In genomic region chr9:133460405-133461175, GRCh38 we compare ENCODE assay signal across 8 cellular contexts. TPM values are rescaled to one million over a fixed set of nuclear protein-coding genes. Genes with fewer than 3 reads are reported as not detected.
DNase-seq lines count a peak whose midpoint lies in the region; ATAC-seq, FAIRE-seq and TF ChIP-seq lines count a peak whose summit lies in the region.

No MANE protein-coding gene starts in this region.

- peaks cover 0 to 4% (median 0%) of the 10 kb centered on the region in 3 donors for H3K36me3 Mint-ChIP-seq in CD8-positive, alpha-beta memory T cell
- H3K36me3 Mint-ChIP-seq in chondrocyte (ENCODE audit: low read depth): peaks cover 3% of the 10 kb centered on the region

- in situ Hi-C loops in HepG2 (cut with HindIII; ENCODE audit: extremely low pct_ligation_motif_present, low pct_unique_long_range_greater_than_20kb): no loop called here

- H3K9me3 Mint-ChIP-seq in CD8-positive, alpha-beta memory T cell: no peaks in the 10 kb centered on the region
- no peaks in the 10 kb centered on the region for H3K9me3 Mint-ChIP-seq in chondrocyte (ENCODE audit: low read depth)

- H3K27me3 Mint-ChIP-seq in CD8-positive, alpha-beta memory T cell: peaks cover 0 to 2% of the 10 kb centered on the region in 2 donors
- H3K27me3 Mint-ChIP-seq in chondrocyte (ENCODE audit: low read depth): no peaks in the 10 kb centered on the region

- BruUV-seq in HepG2 (replicated peaks; lab: Mats Ljungman, UMichigan): TSS peak; percentile 70

- no peaks in the 10 kb centered on the region for H3K9me3 ChIP-seq in CD8-positive, alpha-beta memory T cell (ENCODE audit: low read length)
- H3K9me3 ChIP-seq in OCI-LY1 (ENCODE audit: low read length): no peaks in the 10 kb centered on the region
- no peaks in the 10 kb centered on the region for H3K9me3 ChIP-seq in HepG2 (ENCODE audit: low read length)
- no peaks in the 10 kb centered on the region for H3K9me3 ChIP-seq in subcutaneous abdominal adipose tissue (ENCODE audit: control insufficient read depth in 5 of 5, low read length in 5 of 5)

- H3K4me1 Mint-ChIP-seq in CD8-positive, alpha-beta memory T cell: peaks cover 0 to 26% (median 5%) of the 10 kb centered on the region in 3 donors
- H3K4me1 Mint-ChIP-seq in chondrocyte (ENCODE audit: low read depth): peaks cover 15% of the 10 kb centered on the region

- intact Hi-C loops in HepG2 (cut with micrococcal nuclease; ENCODE audit: unreplicated experiment): loop anchor here (1.0 kb wide), 1 partner anchor 19 kb away; the partner anchor contains the start of gene SLC2A6

- no peaks in the 10 kb centered on the region for H4K20me1 ChIP-seq in OCI-LY1 (ENCODE audit: insufficient read depth, low read length)
- H4K20me1 ChIP-seq in HepG2 (ENCODE audit: insufficient read depth, low read length): no peaks in the 10 kb centered on the region; the same call in 1 of the 2 replicates

- H3K4me3 ChIP-seq in CD8-positive, alpha-beta memory T cell (ENCODE audit: low read length): no peak overlapping the region
- H3K4me3 ChIP-seq in OCI-LY1 (ENCODE audit: low read depth, low read length, poor library complexity, severe bottlenecking) (peak overlapping the region; percentile 65), HepG2 (replicated peaks in 1 of 3; ENCODE audit: insufficient read depth in 1 of 3, low read depth in 2 of 3, low read length in 3 of 3) (peak overlapping the region; percentile 89 to 94 (median 89)), subcutaneous abdominal adipose tissue (ENCODE audit: low read depth in 1 of 5, low read length in 5 of 5) (peak overlapping the region in 4 of 5 donors; percentile 33 to 76 (median 62))

- ATAC-seq in GM19043 (IDR thresholded peaks at IDR 0.05; ENCODE audit: low read depth, unreplicated experiment): peak; percentile 13
- peak; percentile 22 for ATAC-seq in HG03175 (IDR thresholded peaks at IDR 0.05; ENCODE audit: unreplicated experiment)
- peak; percentile 75 for ATAC-seq in HepG2

- peak in 2 of 5 donors; percentile 40 to 80 for DNase-seq in CD8-positive, alpha-beta memory T cell
- DNase-seq in chondrocyte (ENCODE audit: low spot score): no peak
- peak; percentile 97 for DNase-seq in HepG2 (ENCODE audit: low spot score)
- DNase-seq in occipital lobe (lab: John Stamatoyannopoulos, UW): no peak

- H3K9ac ChIP-seq in OCI-LY1 (ENCODE audit: low read length) (peak overlapping the region; percentile 65; the same call in 1 of the 2 replicates), HepG2 (ENCODE audit: insufficient read depth, low read depth, low read length) (peak overlapping the region; percentile 98), subcutaneous abdominal adipose tissue (ENCODE audit: low read length in 5 of 5) (peak overlapping the region in 4 of 5 donors; percentile 28 to 68 (median 58))

- no peaks in the 10 kb centered on the region for H3K9me2 ChIP-seq in OCI-LY1 (ENCODE audit: low read depth, low read length)

- H3K4me2 ChIP-seq in OCI-LY1 (ENCODE audit: low read length): peak overlapping the region; percentile 66
- H3K4me2 ChIP-seq in HepG2 (ENCODE audit: low read depth, low read length): peak overlapping the region; percentile 99

- peak; percentile 37 for TF ChIP-seq RAD21 in HepG2 (CRISPR knock-in tag; IDR thresholded peaks at IDR 0.05)

- peaks cover 13% of the 10 kb centered on the region for H3K4me1 ChIP-seq in CD8-positive, alpha-beta memory T cell (ENCODE audit: insufficient read depth, low read length)
- H3K4me1 ChIP-seq in OCI-LY1 (ENCODE audit: insufficient read depth, low read length, severe bottlenecking): peaks cover 13% of the 10 kb centered on the region
- peaks cover 52% of the 10 kb centered on the region for H3K4me1 ChIP-seq in HepG2 (ENCODE audit: insufficient read depth, low read length)
- peaks cover 0 to 15% (median 12%) of the 10 kb centered on the region in 5 donors for H3K4me1 ChIP-seq in subcutaneous abdominal adipose tissue (ENCODE audit: control insufficient read depth in 5 of 5, insufficient read depth in 5 of 5, low read length in 5 of 5)

- H3F3A ChIP-seq in OCI-LY1 (ENCODE audit: insufficient read depth, low read length): no peaks in the 10 kb centered on the region

- peak overlapping the region; percentile 42 to 96 (median 94) for H3K27ac Mint-ChIP-seq in CD8-positive, alpha-beta memory T cell
- H3K27ac Mint-ChIP-seq in chondrocyte (ENCODE audit: unreplicated experiment): peak overlapping the region; percentile 69

- H3K27me3 ChIP-seq in CD8-positive, alpha-beta memory T cell (ENCODE audit: insufficient read depth, low read length, poor library complexity, severe bottlenecking): no peaks in the 10 kb centered on the region
- H3K27me3 ChIP-seq in OCI-LY1 (ENCODE audit: insufficient read depth, low read length) (no peaks in the 10 kb centered on the region; the same call in 1 of the 2 replicates), HepG2 (ENCODE audit: control insufficient read depth in 1 of 2, insufficient read depth in 2 of 2, low read length in 2 of 2) (no peaks in the 10 kb centered on the region; a peak in 1 of 5 replicates), subcutaneous abdominal adipose tissue (ENCODE audit: control insufficient read depth in 5 of 5, insufficient read depth in 4 of 5, low read length in 5 of 5) (peaks cover 0 to 3% (median 0%) of the 10 kb centered on the region in 5 donors)

- peak overlapping the region; percentile 79 for H3K27ac ChIP-seq in CD8-positive, alpha-beta memory T cell (ENCODE audit: low read depth, low read length)
- H3K27ac ChIP-seq in OCI-LY1 (ENCODE audit: low read depth, low read length, poor library complexity, severe bottlenecking) (no peak overlapping the region), HepG2 (ENCODE audit: extremely low read length, insufficient read depth, low read length) (peak overlapping the region; percentile 99), subcutaneous abdominal adipose tissue (ENCODE audit: low read depth, low read length) (peak overlapping the region; percentile 41)

- TF ChIP-seq CTCF in OCI-LY1 (IDR thresholded peaks at IDR 0.05; ENCODE audit: low read length): no peak
- no peak for TF ChIP-seq CTCF in chondrocyte (IDR thresholded peaks at IDR 0.05)
- TF ChIP-seq CTCF in HepG2 (CRISPR knock-in tag; IDR thresholded peaks at IDR 0.05): peak; percentile 10; the same call in 1 of the 2 replicates

- peak in 1 of 2 experiments; percentile 77; a peak in 2 of 4 replicates for TF ChIP-seq POLR2A in HepG2 (IDR thresholded peaks at IDR 0.05; ENCODE audit: insufficient read depth in 1 of 2, low read depth in 2 of 2, low read length in 2 of 2)

- no peak overlapping the region for H2AFZ ChIP-seq in OCI-LY1 (ENCODE audit: low read length)
- no peak overlapping the region for H2AFZ ChIP-seq in HepG2 (ENCODE audit: low read length)

- peak; percentile 86 for FAIRE-seq in HepG2 (lab: Jason Lieb, UNC)

- POLR2A ChIA-PET in CD8-positive, alpha-beta memory T cell (lab: Charles Lee): interaction anchor here (1.3 to 1.7 kb wide), 3 partner anchors 19 to 88 kb away, joined by 3 to 4 read pairs (median 4); partner anchors contain the start of gene REXO4
- POLR2A ChIA-PET in HepG2 (lab: Yijun Ruan, JAX): interaction anchor here (0.7 to 3.2 kb wide), 22 partner anchors 9 to 430 kb away, joined by 3 to 50 read pairs (median 5); partner anchors contain the start of genes ADAMTS13, GTF3C5, MED22 and REXO4

- CTCF ChIA-PET in CD8-positive, alpha-beta memory T cell (lab: Charles Lee): interaction anchor here (0.9 to 2.6 kb wide), 6 partner anchors 7 to 275 kb away, joined by 3 to 8 read pairs (median 5); partner anchors contain the start of genes REXO4 and SLC2A6
- CTCF ChIA-PET in HepG2 (lab: Yijun Ruan, JAX; ENCODE audit: low intra/inter-chr PET ratio, low total read pairs): interaction anchor here (1.7 kb wide), 1 partner anchor 26 kb away, joined by 4 read pairs; no protein-coding TSS in a partner anchor

- no peaks in the 10 kb centered on the region for H3K36me3 ChIP-seq in CD8-positive, alpha-beta memory T cell (ENCODE audit: insufficient read depth, low read length)
- H3K36me3 ChIP-seq in OCI-LY1 (ENCODE audit: insufficient read depth, low read length): no peaks in the 10 kb centered on the region
- peaks cover 5 to 9% of the 10 kb centered on the region in 2 experiments; a peak in 3 of 5 replicates for H3K36me3 ChIP-seq in HepG2 (replicated peaks in 1 of 2; ENCODE audit: control insufficient read depth in 1 of 2, insufficient read depth in 2 of 2, low read length in 2 of 2)
- peaks cover 0 to 5% (median 3%) of the 10 kb centered on the region in 5 donors for H3K36me3 ChIP-seq in subcutaneous abdominal adipose tissue (ENCODE audit: control insufficient read depth in 5 of 5, insufficient read depth in 5 of 5, low read length in 5 of 5)

- no peaks in the 10 kb centered on the region for H3K79me2 ChIP-seq in OCI-LY1 (ENCODE audit: insufficient read depth, low read length)
- H3K79me2 ChIP-seq in HepG2 (ENCODE audit: insufficient read depth, low read length): peaks cover 14% of the 10 kb centered on the region

- H3K4me3 Mint-ChIP-seq in CD8-positive, alpha-beta memory T cell: peak overlapping the region; percentile 64 to 84 (median 76)
- H3K4me3 Mint-ChIP-seq in chondrocyte (ENCODE audit: unreplicated experiment): peak overlapping the region; percentile 81

- TF ChIP-seq EP300 in HepG2 (IDR thresholded peaks at IDR 0.05; ENCODE audit: low read depth in 2 of 2, low read length in 2 of 2) (peak in 1 of 2 experiments; percentile 68; a peak in 2 of 4 replicates), HepG2 (CRISPR knock-in tag; IDR thresholded peaks at IDR 0.05; ENCODE audit: borderline replicate concordance) (peak; percentile 60; the same call in 1 of the 2 replicates)

- 0% methylated on average over 5 of the region's 30 CpGs for WGBS in HepG2 (ENCODE audit: low lambda C conversion rate)

RNA-seq across cellular contexts. Expression of gene CACFD1, which starts 0.8 kb away (rescaled TPM):
- total RNA-seq in CD8-positive, alpha-beta memory T cell: 1 to 10 TPM; 1.3 to 2.5 TPM
- polyA plus RNA-seq in CD8-positive, alpha-beta memory T cell: 2.6 TPM
- total RNA-seq in chondrocyte (14.4 to 22.3 TPM (median 18.8 TPM) in 3 replicates), HepG2 (2016; rRNA removed; fragmentation: Illumina TruSeq; extraction: Trizol) (8.2 and 13.8 TPM in 2 replicates), occipital lobe (19.0 TPM)
- 3.2 and 3.9 TPM in 2 replicates for total RNA-seq in HepG2 (2016; cell fraction: cytosol; rRNA removed; fragmentation: Illumina TruSeq; extraction: Trizol; ENCODE audit: low read depth)
- 7.9 and 15.6 TPM in 2 replicates for total RNA-seq in HepG2 (2016; cell fraction: insoluble cytoplasmic fraction; rRNA removed; fragmentation: Illumina TruSeq; extraction: Trizol)
- total RNA-seq in HepG2 (2016; cell fraction: membrane; rRNA removed; fragmentation: Illumina TruSeq; extraction: Trizol): 10.0 and 11.4 TPM in 2 replicates
- 12.1 and 14.4 TPM in 2 replicates for total RNA-seq in HepG2 (2016; cell fraction: nucleus; rRNA removed; fragmentation: Illumina TruSeq; extraction: Trizol)
- polyA plus RNA-seq in HepG2 (2011; rRNA removed): 14.6 and 21.3 TPM in 2 replicates
- polyA plus RNA-seq in HepG2 (2011; cell fraction: cytosol; rRNA removed): 13.1 and 15.4 TPM in 2 replicates
- polyA plus RNA-seq in HepG2 (2011; cell fraction: nucleus; rRNA removed): 33.2 and 35.5 TPM in 2 replicates
- 12.0 and 17.4 TPM in 2 replicates for polyA plus RNA-seq in HepG2 (2012)
- polyA plus RNA-seq in HepG2 (2016; cell fraction: cytosol; fragmentation: Illumina TruSeq; extraction: Trizol; ENCODE audit: low read depth): 3.2 and 4.4 TPM in 2 replicates
- polyA plus RNA-seq in HepG2 (2016; cell fraction: insoluble cytoplasmic fraction; fragmentation: Illumina TruSeq; extraction: Trizol; ENCODE audit: low read depth): 8.6 and 9.0 TPM in 2 replicates
- 8.8 and 9.3 TPM in 2 replicates for polyA plus RNA-seq in HepG2 (2016; cell fraction: membrane; fragmentation: Illumina TruSeq; extraction: Trizol; ENCODE audit: low read depth)
- polyA plus RNA-seq in HepG2 (2016; cell fraction: nucleus; fragmentation: Illumina TruSeq; extraction: Trizol; ENCODE audit: insufficient read depth, low read depth): 20.0 and 22.0 TPM in 2 replicates
- polyA minus RNA-seq in HepG2 (2011; rRNA and poly(A)+ RNA removed; ENCODE audit: low replicate concordance): 8.1 and 55.0 TPM in 2 replicates
- polyA minus RNA-seq in HepG2 (2011; cell fraction: cytosol; rRNA and poly(A)+ RNA removed): 7.1 and 8.0 TPM in 2 replicates
- 25.4 and 28.7 TPM in 2 replicates for polyA minus RNA-seq in HepG2 (2011; cell fraction: nucleus; rRNA and poly(A)+ RNA removed)

RNA-seq across cellular contexts. Expression of gene SLC2A6, which starts 18.3 kb away (rescaled TPM):
- 10 to 100 TPM; 15.5 to 16.3 TPM for total RNA-seq in CD8-positive, alpha-beta memory T cell
- 4.0 TPM for polyA plus RNA-seq in CD8-positive, alpha-beta memory T cell
- total RNA-seq in chondrocyte: 5.4 to 13.7 TPM (median 13.2 TPM) in 3 replicates
- total RNA-seq in HepG2 (2016; rRNA removed; fragmentation: Illumina TruSeq; extraction: Trizol): 6.3 and 15.0 TPM in 2 replicates
- total RNA-seq in HepG2 (2016; cell fraction: cytosol; rRNA removed; fragmentation: Illumina TruSeq; extraction: Trizol; ENCODE audit: low read depth): 1.8 and 2.0 TPM in 2 replicates
- total RNA-seq in HepG2 (2016; cell fraction: insoluble cytoplasmic fraction; rRNA removed; fragmentation: Illumina TruSeq; extraction: Trizol): 5.3 and 14.9 TPM in 2 replicates
- total RNA-seq in HepG2 (2016; cell fraction: membrane; rRNA removed; fragmentation: Illumina TruSeq; extraction: Trizol): 4.5 and 4.6 TPM in 2 replicates
- 16.5 and 16.8 TPM in 2 replicates for total RNA-seq in HepG2 (2016; cell fraction: nucleus; rRNA removed; fragmentation: Illumina TruSeq; extraction: Trizol)
- 4.1 and 9.1 TPM in 2 replicates for polyA plus RNA-seq in HepG2 (2011; rRNA removed)
- 5.0 and 5.7 TPM in 2 replicates for polyA plus RNA-seq in HepG2 (2011; cell fraction: cytosol; rRNA removed)
- polyA plus RNA-seq in HepG2 (2011; cell fraction: nucleus; rRNA removed): 7.2 and 12.6 TPM in 2 replicates
- polyA plus RNA-seq in HepG2 (2012): 2.1 and 4.5 TPM in 2 replicates
- 1.7 and 2.0 TPM in 2 replicates for polyA plus RNA-seq in HepG2 (2016; cell fraction: cytosol; fragmentation: Illumina TruSeq; extraction: Trizol; ENCODE audit: low read depth)
- 4.0 and 5.0 TPM in 2 replicates for polyA plus RNA-seq in HepG2 (2016; cell fraction: insoluble cytoplasmic fraction; fragmentation: Illumina TruSeq; extraction: Trizol; ENCODE audit: low read depth)
- 2.7 and 3.1 TPM in 2 replicates for polyA plus RNA-seq in HepG2 (2016; cell fraction: membrane; fragmentation: Illumina TruSeq; extraction: Trizol; ENCODE audit: low read depth)
- 22.0 and 22.4 TPM in 2 replicates for polyA plus RNA-seq in HepG2 (2016; cell fraction: nucleus; fragmentation: Illumina TruSeq; extraction: Trizol; ENCODE audit: insufficient read depth, low read depth)
- polyA minus RNA-seq in HepG2 (2011; rRNA and poly(A)+ RNA removed; ENCODE audit: low replicate concordance): 16.3 and 18.5 TPM in 2 replicates
- polyA minus RNA-seq in HepG2 (2011; cell fraction: cytosol; rRNA and poly(A)+ RNA removed): 6.5 and 7.4 TPM in 2 replicates
- polyA minus RNA-seq in HepG2 (2011; cell fraction: nucleus; rRNA and poly(A)+ RNA removed): 9.1 and 12.8 TPM in 2 replicates
- total RNA-seq in occipital lobe: 17.2 TPM

RNA-seq across cellular contexts. Expression of gene ADAMTS13, which starts 38.4 kb away (rescaled TPM):
- total RNA-seq in CD8-positive, alpha-beta memory T cell: 1 to 10 TPM; 1.0 to 1.1 TPM
- polyA plus RNA-seq in CD8-positive, alpha-beta memory T cell: 0.32 TPM
- total RNA-seq in chondrocyte (5.5 to 9.5 TPM (median 5.7 TPM) in 3 replicates), HepG2 (2016; rRNA removed; fragmentation: Illumina TruSeq; extraction: Trizol) (0.69 and 0.91 TPM in 2 replicates), occipital lobe (2.2 TPM)
- total RNA-seq in HepG2 (2016; cell fraction: cytosol; rRNA removed; fragmentation: Illumina TruSeq; extraction: Trizol; ENCODE audit: low read depth): 0.26 and 0.30 TPM in 2 replicates
- total RNA-seq in HepG2 (2016; cell fraction: insoluble cytoplasmic fraction; rRNA removed; fragmentation: Illumina TruSeq; extraction: Trizol): 0.22 and 0.91 TPM in 2 replicates
- 0.21 and 0.37 TPM in 2 replicates for total RNA-seq in HepG2 (2016; cell fraction: membrane; rRNA removed; fragmentation: Illumina TruSeq; extraction: Trizol)
- total RNA-seq in HepG2 (2016; cell fraction: nucleus; rRNA removed; fragmentation: Illumina TruSeq; extraction: Trizol): 0.78 and 1.4 TPM in 2 replicates
- polyA plus RNA-seq in HepG2 (2011; rRNA removed): 4.5 and 5.0 TPM in 2 replicates
- polyA plus RNA-seq in HepG2 (2011; cell fraction: cytosol; rRNA removed): 1.2 and 2.2 TPM in 2 replicates
- polyA plus RNA-seq in HepG2 (2011; cell fraction: nucleus; rRNA removed): 35.9 and 63.7 TPM in 2 replicates
- polyA plus RNA-seq in HepG2 (2012): 1.4 and 2.0 TPM in 2 replicates
- 0.12 and 0.16 TPM in 2 replicates for polyA plus RNA-seq in HepG2 (2016; cell fraction: cytosol; fragmentation: Illumina TruSeq; extraction: Trizol; ENCODE audit: low read depth)
- polyA plus RNA-seq in HepG2 (2016; cell fraction: insoluble cytoplasmic fraction; fragmentation: Illumina TruSeq; extraction: Trizol; ENCODE audit: low read depth): 0.48 and 0.73 TPM in 2 replicates
- 0.14 and 0.23 TPM in 2 replicates for polyA plus RNA-seq in HepG2 (2016; cell fraction: membrane; fragmentation: Illumina TruSeq; extraction: Trizol; ENCODE audit: low read depth)
- 4.6 TPM in 2 replicates for polyA plus RNA-seq in HepG2 (2016; cell fraction: nucleus; fragmentation: Illumina TruSeq; extraction: Trizol; ENCODE audit: insufficient read depth, low read depth)
- polyA minus RNA-seq in HepG2 (2011; rRNA and poly(A)+ RNA removed; ENCODE audit: low replicate concordance): 0.75 and 1.4 TPM in 2 replicates
- polyA minus RNA-seq in HepG2 (2011; cell fraction: cytosol; rRNA and poly(A)+ RNA removed): 0.30 and 0.62 TPM in 2 replicates
- polyA minus RNA-seq in HepG2 (2011; cell fraction: nucleus; rRNA and poly(A)+ RNA removed): 2.4 and 3.1 TPM in 2 replicates

RNA-seq across cellular contexts. Expression of gene REXO4, which starts 42.8 kb away (rescaled TPM):
- 10 to 100 TPM; 52.4 to 56.4 TPM for total RNA-seq in CD8-positive, alpha-beta memory T cell
- 25.8 TPM for polyA plus RNA-seq in CD8-positive, alpha-beta memory T cell
- total RNA-seq in chondrocyte (15.0 to 19.3 TPM (median 16.8 TPM) in 3 replicates), HepG2 (2016; rRNA removed; fragmentation: Illumina TruSeq; extraction: Trizol) (30.4 and 32.9 TPM in 2 replicates), occipital lobe (15.1 TPM)
- 13.1 and 13.7 TPM in 2 replicates for total RNA-seq in HepG2 (2016; cell fraction: cytosol; rRNA removed; fragmentation: Illumina TruSeq; extraction: Trizol; ENCODE audit: low read depth)
- total RNA-seq in HepG2 (2016; cell fraction: insoluble cytoplasmic fraction; rRNA removed; fragmentation: Illumina TruSeq; extraction: Trizol): 30.5 and 30.8 TPM in 2 replicates
- total RNA-seq in HepG2 (2016; cell fraction: membrane; rRNA removed; fragmentation: Illumina TruSeq; extraction: Trizol): 26.1 and 26.5 TPM in 2 replicates
- total RNA-seq in HepG2 (2016; cell fraction: nucleus; rRNA removed; fragmentation: Illumina TruSeq; extraction: Trizol): 13.7 and 15.5 TPM in 2 replicates
- polyA plus RNA-seq in HepG2 (2011; rRNA removed): 18.5 and 20.2 TPM in 2 replicates
- 20.6 and 24.2 TPM in 2 replicates for polyA plus RNA-seq in HepG2 (2011; cell fraction: cytosol; rRNA removed)
- 13.1 and 13.9 TPM in 2 replicates for polyA plus RNA-seq in HepG2 (2011; cell fraction: nucleus; rRNA removed)
- 18.4 and 20.8 TPM in 2 replicates for polyA plus RNA-seq in HepG2 (2012)
- 13.2 and 14.9 TPM in 2 replicates for polyA plus RNA-seq in HepG2 (2016; cell fraction: cytosol; fragmentation: Illumina TruSeq; extraction: Trizol; ENCODE audit: low read depth)
- 40.1 and 41.2 TPM in 2 replicates for polyA plus RNA-seq in HepG2 (2016; cell fraction: insoluble cytoplasmic fraction; fragmentation: Illumina TruSeq; extraction: Trizol; ENCODE audit: low read depth)
- 23.2 and 24.3 TPM in 2 replicates for polyA plus RNA-seq in HepG2 (2016; cell fraction: membrane; fragmentation: Illumina TruSeq; extraction: Trizol; ENCODE audit: low read depth)
- polyA plus RNA-seq in HepG2 (2016; cell fraction: nucleus; fragmentation: Illumina TruSeq; extraction: Trizol; ENCODE audit: insufficient read depth, low read depth): 25.0 and 27.5 TPM in 2 replicates
- polyA minus RNA-seq in HepG2 (2011; rRNA and poly(A)+ RNA removed; ENCODE audit: low replicate concordance): 29.1 and 46.3 TPM in 2 replicates
- polyA minus RNA-seq in HepG2 (2011; cell fraction: cytosol; rRNA and poly(A)+ RNA removed): 14.4 and 15.3 TPM in 2 replicates
- polyA minus RNA-seq in HepG2 (2011; cell fraction: nucleus; rRNA and poly(A)+ RNA removed): 16.2 TPM in 2 replicates

Comparison
In these comparisons a context has a peak if more than half of its experiments do, and no peak if none do; other contexts are left out.
1. ATAC-seq: peak in every context shown above with its lines; median percentile 75 in HepG2; 22 in HG03175; 13 in GM19043.